14 cellular contexts compared by ENCODE assay signal in genomic region chr2:136023416-136023815, GRCh38.
"Had no signal": no experiment of that assay in that cellular context is flagged by ENCODE, and none has a peak within 500 bp of the region (broad histone marks: within the 10 kb centered on the region; RNA-seq: fewer than 3 reads in every experiment).

No MANE protein-coding gene starts in this region.

- H3K27me3 ChIP-seq: hepatocyte had no signal

- H3K27ac ChIP-seq: foreskin keratinocyte, hepatocyte had no signal

- H3K9me3 Mint-ChIP-seq: activated CD8-positive, alpha-beta T cell treated with anti-CD3 and anti-CD28 coated beads for 36 hours; activated naive CD8-positive, alpha-beta T cell treated with anti-CD3 and anti-CD28 coated beads for 36 hours; activated T-helper 17 cell treated with anti-CD3 and anti-CD28 coated beads, Interleukin-2, amount 50 U/mL, for 72 hours; naive thymus-derived CD8-positive, alpha-beta T cell had no signal

- H3K27me3 Mint-ChIP-seq: activated CD8-positive, alpha-beta T cell treated with anti-CD3 and anti-CD28 coated beads for 36 hours; activated T-helper 17 cell treated with anti-CD3 and anti-CD28 coated beads, Interleukin-2, amount 50 U/mL, for 72 hours; naive thymus-derived CD8-positive, alpha-beta T cell had no signal

- DNase-seq: activated CD4-positive, alpha-beta T cell treated with anti-CD3 and anti-CD28 coated beads for 48 hours; activated CD4-positive, CD25-positive, alpha-beta regulatory T cell; activated CD8-positive, alpha-beta T cell treated with anti-CD3 and anti-CD28 coated beads for 36 hours; activated naive CD4-positive, alpha-beta T cell; activated naive CD8-positive, alpha-beta T cell treated with anti-CD3 and anti-CD28 coated beads for 36 hours; activated T-cell treated with anti-CD3 and anti-CD28 coated beads, Interleukin-2, amount 50 U/mL, for 1 hour; amniotic stem cell; foreskin keratinocyte; mesendoderm; naive thymus-derived CD8-positive, alpha-beta T cell; stimulated activated naive CD4-positive, alpha-beta T cell; T1000 had no signal

- H3K4me1 Mint-ChIP-seq: activated T-helper 17 cell treated with anti-CD3 and anti-CD28 coated beads, Interleukin-2, amount 50 U/mL, for 72 hours had no signal

- H2AFZ ChIP-seq: hepatocyte had no signal

- H3K36me3 Mint-ChIP-seq: activated naive CD8-positive, alpha-beta T cell treated with anti-CD3 and anti-CD28 coated beads for 36 hours; naive thymus-derived CD8-positive, alpha-beta T cell had no signal

- H3K4me3 ChIP-seq: hepatocyte had no signal

- H3K79me2 ChIP-seq: hepatocyte had no signal

- H3K4me3 Mint-ChIP-seq: activated CD8-positive, alpha-beta T cell treated with anti-CD3 and anti-CD28 coated beads for 36 hours; activated naive CD8-positive, alpha-beta T cell treated with anti-CD3 and anti-CD28 coated beads for 36 hours; activated T-helper 17 cell treated with anti-CD3 and anti-CD28 coated beads, Interleukin-2, amount 50 U/mL, for 72 hours had no signal

- H3K27ac Mint-ChIP-seq: activated CD8-positive, alpha-beta T cell treated with anti-CD3 and anti-CD28 coated beads for 36 hours; activated naive CD8-positive, alpha-beta T cell treated with anti-CD3 and anti-CD28 coated beads for 36 hours; activated T-helper 17 cell treated with anti-CD3 and anti-CD28 coated beads, Interleukin-2, amount 50 U/mL, for 72 hours had no signal

- ATAC-seq: activated CD8-positive, alpha-beta T cell treated with anti-CD3 and anti-CD28 coated beads for 36 hours; activated T-helper 17 cell treated with anti-CD3 and anti-CD28 coated beads, Interleukin-2, amount 50 U/mL, for 72 hours; foreskin keratinocyte; naive thymus-derived CD8-positive, alpha-beta T cell had no signal

- H3K4me1 ChIP-seq: foreskin keratinocyte had no signal

- H3K4me2 ChIP-seq: hepatocyte had no signal
